1 cellular context compared by ENCODE assay signal in the genomic region with DNA sequence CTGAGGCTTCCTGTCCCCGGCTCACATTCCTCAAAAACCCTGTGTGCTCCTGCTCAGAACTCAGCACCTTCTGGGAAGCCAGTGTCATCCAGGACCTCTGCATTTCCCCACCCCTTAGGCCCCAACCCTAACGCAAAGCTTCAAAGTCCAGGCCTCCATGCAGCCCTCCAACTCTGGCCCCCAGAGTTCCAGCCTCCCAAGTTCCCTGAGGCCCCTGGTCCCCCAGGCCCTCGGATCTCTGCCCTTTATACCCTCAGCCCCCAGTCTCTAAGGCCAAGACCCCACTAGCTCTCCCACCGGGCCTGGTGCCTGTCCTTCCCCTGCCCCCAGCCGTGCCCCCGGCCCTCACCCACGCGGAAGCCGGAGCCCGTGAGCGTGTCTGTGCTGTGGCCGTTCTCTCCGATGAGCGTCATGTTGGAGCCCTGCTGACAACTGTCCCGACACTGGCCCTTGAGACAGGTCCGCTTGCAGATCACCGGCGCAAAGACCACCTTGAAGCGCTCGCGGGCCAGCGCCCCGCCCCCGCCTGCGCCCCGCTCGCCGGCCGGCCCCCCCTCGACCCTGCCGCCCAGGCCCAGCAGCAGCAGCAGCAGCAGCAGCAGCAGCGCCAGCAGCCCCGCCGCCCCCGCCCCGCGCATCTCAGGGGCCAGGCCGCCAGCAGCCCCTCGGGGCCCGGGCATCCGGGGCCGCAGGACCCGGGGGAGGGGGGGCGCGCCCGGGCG.
TF ChIP-seq lines count a peak whose summit lies in the region.

No MANE protein-coding gene starts in this region.

TF ChIP-seq in HepG2, 621 proteins besides CTCF, POLR2A, EP300 and RAD21 (continues in another document):
- TF ChIP-seq ZBTB37 (CRISPR knock-in tag; IDR thresholded peaks at IDR 0.05) (no peak), ZBTB34 (CRISPR knock-in tag; IDR thresholded peaks at IDR 0.05) (no peak), SPEN (CRISPR knock-in tag; IDR thresholded peaks at IDR 0.05; ENCODE audit: low read depth) (peak; percentile 21; the same call in 1 of the 2 replicates), RXRA (CRISPR knock-in tag; IDR thresholded peaks at IDR 0.05) (peak; percentile 39; the same call in 1 of the 2 replicates), HOXA9 (CRISPR knock-in tag; IDR thresholded peaks at IDR 0.05; ENCODE audit: borderline replicate concordance) (no peak), ZNF672 (CRISPR knock-in tag; IDR thresholded peaks at IDR 0.05) (no peak), TBL1XR1 (IDR thresholded peaks at IDR 0.05; ENCODE audit: borderline replicate concordance, low read length, partially characterized antibody) (no peak), ZFX (CRISPR knock-in tag; IDR thresholded peaks at IDR 0.05; ENCODE audit: low read depth) (peak; percentile 88), ZSCAN30 (CRISPR knock-in tag; IDR thresholded peaks at IDR 0.05) (no peak), ELF1 (CRISPR knock-in tag; IDR thresholded peaks at IDR 0.05) (no peak), FOXK1 (CRISPR knock-in tag; IDR thresholded peaks at IDR 0.05; ENCODE audit: borderline replicate concordance, low read depth) (no peak), ZNF274 (CRISPR knock-in tag; IDR thresholded peaks at IDR 0.05) (no peak), NBN (conservative IDR thresholded peaks at IDR 0.05) (no peak), ZNF264 (CRISPR knock-in tag; IDR thresholded peaks at IDR 0.05) (no peak), PRDM4 (CRISPR knock-in tag; IDR thresholded peaks at IDR 0.05; ENCODE audit: borderline replicate concordance) (no peak), ZNF3 (CRISPR knock-in tag; IDR thresholded peaks at IDR 0.05) (no peak), NFRKB (IDR thresholded peaks at IDR 0.05) (no peak), DPF2 (CRISPR knock-in tag; IDR thresholded peaks at IDR 0.05; ENCODE audit: borderline replicate concordance, low read depth) (no peak), MAFF (IDR thresholded peaks at IDR 0.05; ENCODE audit: low read depth, low read length) (no peak), IRF2 (CRISPR knock-in tag; IDR thresholded peaks at IDR 0.05) (no peak), ZSCAN12 (CRISPR knock-in tag; IDR thresholded peaks at IDR 0.05) (no peak), ZC3H13 (CRISPR knock-in tag; IDR thresholded peaks at IDR 0.05) (no peak), ZNF232 (CRISPR knock-in tag; IDR thresholded peaks at IDR 0.05; ENCODE audit: borderline replicate concordance) (no peak; the same call in 1 of the 2 replicates), LBX2 (CRISPR knock-in tag; IDR thresholded peaks at IDR 0.05; ENCODE audit: borderline replicate concordance) (no peak), ZNF446 (CRISPR knock-in tag; IDR thresholded peaks at IDR 0.05) (no peak), PCBP2 (optimal IDR thresholded peaks at IDR 0.05; ENCODE audit: low read depth, low read length, poor library complexity, severe bottlenecking) (no peak), NFKB2 (CRISPR knock-in tag; IDR thresholded peaks at IDR 0.05; ENCODE audit: borderline replicate concordance) (0 out of 2 replicates have a peak, but pooled peaks have one; percentile 28), ZEB1 (IDR thresholded peaks at IDR 0.05; ENCODE audit: insufficient replicate concordance, low read depth) (no peak), ZNF605 (CRISPR knock-in tag; IDR thresholded peaks at IDR 0.05) (peak; percentile 70; the same call in 1 of the 2 replicates), FOSL2 (CRISPR knock-in tag; IDR thresholded peaks at IDR 0.05) (no peak), FIP1L1 (IDR thresholded peaks at IDR 0.05; ENCODE audit: borderline replicate concordance, insufficient read depth, low read depth, low read length) (no peak), ZIK1 (CRISPR knock-in tag; IDR thresholded peaks at IDR 0.05; ENCODE audit: borderline replicate concordance, low read depth) (no peak), NCOA2 (CRISPR knock-in tag; IDR thresholded peaks at IDR 0.05) (peak; percentile 48; the same call in 1 of the 2 replicates), RBM39 (IDR thresholded peaks at IDR 0.05; ENCODE audit: low read depth, low read length, poor library complexity, severe bottlenecking) (no peak), GMEB2 (CRISPR knock-in tag; IDR thresholded peaks at IDR 0.05; ENCODE audit: low read depth) (no peak), STAT5B (CRISPR knock-in tag; IDR thresholded peaks at IDR 0.05) (no peak), ZNF253 (CRISPR knock-in tag; IDR thresholded peaks at IDR 0.05; ENCODE audit: borderline replicate concordance) (no peak), MXI1 (IDR thresholded peaks at IDR 0.05; ENCODE audit: borderline replicate concordance, low read depth, low read length) (no peak), HOMEZ (CRISPR knock-in tag; IDR thresholded peaks at IDR 0.05; ENCODE audit: low read depth) (no peak)
- TF ChIP-seq, protein P1, sequence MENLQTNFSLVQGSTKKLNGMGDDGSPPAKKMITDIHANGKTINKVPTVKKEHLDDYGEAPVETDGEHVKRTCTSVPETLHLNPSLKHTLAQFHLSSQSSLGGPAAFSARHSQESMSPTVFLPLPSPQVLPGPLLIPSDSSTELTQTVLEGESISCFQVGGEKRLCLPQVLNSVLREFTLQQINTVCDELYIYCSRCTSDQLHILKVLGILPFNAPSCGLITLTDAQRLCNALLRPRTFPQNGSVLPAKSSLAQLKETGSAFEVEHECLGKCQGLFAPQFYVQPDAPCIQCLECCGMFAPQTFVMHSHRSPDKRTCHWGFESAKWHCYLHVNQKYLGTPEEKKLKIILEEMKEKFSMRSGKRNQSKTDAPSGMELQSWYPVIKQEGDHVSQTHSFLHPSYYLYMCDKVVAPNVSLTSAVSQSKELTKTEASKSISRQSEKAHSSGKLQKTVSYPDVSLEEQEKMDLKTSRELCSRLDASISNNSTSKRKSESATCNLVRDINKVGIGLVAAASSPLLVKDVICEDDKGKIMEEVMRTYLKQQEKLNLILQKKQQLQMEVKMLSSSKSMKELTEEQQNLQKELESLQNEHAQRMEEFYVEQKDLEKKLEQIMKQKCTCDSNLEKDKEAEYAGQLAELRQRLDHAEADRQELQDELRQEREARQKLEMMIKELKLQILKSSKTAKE (CRISPR knock-in tag; IDR thresholded peaks at IDR 0.05; ENCODE audit: borderline replicate concordance): no peak
- TF ChIP-seq, protein P2, sequence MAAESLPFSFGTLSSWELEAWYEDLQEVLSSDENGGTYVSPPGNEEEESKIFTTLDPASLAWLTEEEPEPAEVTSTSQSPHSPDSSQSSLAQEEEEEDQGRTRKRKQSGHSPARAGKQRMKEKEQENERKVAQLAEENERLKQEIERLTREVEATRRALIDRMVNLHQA (CRISPR knock-in tag; IDR thresholded peaks at IDR 0.05): no peak
- TF ChIP-seq, protein P3, sequence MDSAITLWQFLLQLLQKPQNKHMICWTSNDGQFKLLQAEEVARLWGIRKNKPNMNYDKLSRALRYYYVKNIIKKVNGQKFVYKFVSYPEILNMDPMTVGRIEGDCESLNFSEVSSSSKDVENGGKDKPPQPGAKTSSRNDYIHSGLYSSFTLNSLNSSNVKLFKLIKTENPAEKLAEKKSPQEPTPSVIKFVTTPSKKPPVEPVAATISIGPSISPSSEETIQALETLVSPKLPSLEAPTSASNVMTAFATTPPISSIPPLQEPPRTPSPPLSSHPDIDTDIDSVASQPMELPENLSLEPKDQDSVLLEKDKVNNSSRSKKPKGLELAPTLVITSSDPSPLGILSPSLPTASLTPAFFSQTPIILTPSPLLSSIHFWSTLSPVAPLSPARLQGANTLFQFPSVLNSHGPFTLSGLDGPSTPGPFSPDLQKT (CRISPR knock-in tag; IDR thresholded peaks at IDR 0.05; ENCODE audit: borderline replicate concordance): no peak
- TF ChIP-seq, protein P4, sequence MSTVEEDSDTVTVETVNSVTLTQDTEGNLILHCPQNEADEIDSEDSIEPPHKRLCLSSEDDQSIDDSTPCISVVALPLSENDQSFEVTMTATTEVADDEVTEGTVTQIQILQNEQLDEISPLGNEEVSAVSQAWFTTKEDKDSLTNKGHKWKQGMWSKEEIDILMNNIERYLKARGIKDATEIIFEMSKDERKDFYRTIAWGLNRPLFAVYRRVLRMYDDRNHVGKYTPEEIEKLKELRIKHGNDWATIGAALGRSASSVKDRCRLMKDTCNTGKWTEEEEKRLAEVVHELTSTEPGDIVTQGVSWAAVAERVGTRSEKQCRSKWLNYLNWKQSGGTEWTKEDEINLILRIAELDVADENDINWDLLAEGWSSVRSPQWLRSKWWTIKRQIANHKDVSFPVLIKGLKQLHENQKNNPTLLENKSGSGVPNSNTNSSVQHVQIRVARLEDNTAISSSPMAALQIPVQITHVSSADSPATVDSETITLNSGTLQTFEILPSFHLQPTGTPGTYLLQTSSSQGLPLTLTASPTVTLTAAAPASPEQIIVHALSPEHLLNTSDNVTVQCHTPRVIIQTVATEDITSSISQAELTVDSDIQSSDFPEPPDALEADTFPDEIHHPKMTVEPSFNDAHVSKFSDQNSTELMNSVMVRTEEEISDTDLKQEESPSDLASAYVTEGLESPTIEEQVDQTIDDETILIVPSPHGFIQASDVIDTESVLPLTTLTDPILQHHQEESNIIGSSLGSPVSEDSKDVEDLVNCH (CRISPR knock-in tag; IDR thresholded peaks at IDR 0.05): no peak
- TF ChIP-seq, protein P5, sequence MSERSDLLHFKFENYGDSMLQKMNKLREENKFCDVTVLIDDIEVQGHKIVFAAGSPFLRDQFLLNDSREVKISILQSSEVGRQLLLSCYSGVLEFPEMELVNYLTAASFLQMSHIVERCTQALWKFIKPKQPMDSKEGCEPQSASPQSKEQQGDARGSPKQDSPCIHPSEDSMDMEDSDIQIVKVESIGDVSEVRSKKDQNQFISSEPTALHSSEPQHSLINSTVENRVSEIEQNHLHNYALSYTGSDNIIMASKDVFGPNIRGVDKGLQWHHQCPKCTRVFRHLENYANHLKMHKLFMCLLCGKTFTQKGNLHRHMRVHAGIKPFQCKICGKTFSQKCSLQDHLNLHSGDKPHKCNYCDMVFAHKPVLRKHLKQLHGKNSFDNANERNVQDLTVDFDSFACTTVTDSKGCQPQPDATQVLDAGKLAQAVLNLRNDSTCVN (CRISPR knock-in tag; IDR thresholded peaks at IDR 0.05; ENCODE audit: borderline replicate concordance): no peak; the same call in 1 of the 2 replicates
- TF ChIP-seq, protein P6, sequence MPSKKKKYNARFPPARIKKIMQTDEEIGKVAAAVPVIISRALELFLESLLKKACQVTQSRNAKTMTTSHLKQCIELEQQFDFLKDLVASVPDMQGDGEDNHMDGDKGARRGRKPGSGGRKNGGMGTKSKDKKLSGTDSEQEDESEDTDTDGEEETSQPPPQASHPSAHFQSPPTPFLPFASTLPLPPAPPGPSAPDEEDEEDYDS (CRISPR knock-in tag; IDR thresholded peaks at IDR 0.05): 0 out of 2 replicates have a peak, but pooled peaks have one; percentile 46
